ENCODE assay signal across 8 cellular contexts in the genomic region with DNA sequence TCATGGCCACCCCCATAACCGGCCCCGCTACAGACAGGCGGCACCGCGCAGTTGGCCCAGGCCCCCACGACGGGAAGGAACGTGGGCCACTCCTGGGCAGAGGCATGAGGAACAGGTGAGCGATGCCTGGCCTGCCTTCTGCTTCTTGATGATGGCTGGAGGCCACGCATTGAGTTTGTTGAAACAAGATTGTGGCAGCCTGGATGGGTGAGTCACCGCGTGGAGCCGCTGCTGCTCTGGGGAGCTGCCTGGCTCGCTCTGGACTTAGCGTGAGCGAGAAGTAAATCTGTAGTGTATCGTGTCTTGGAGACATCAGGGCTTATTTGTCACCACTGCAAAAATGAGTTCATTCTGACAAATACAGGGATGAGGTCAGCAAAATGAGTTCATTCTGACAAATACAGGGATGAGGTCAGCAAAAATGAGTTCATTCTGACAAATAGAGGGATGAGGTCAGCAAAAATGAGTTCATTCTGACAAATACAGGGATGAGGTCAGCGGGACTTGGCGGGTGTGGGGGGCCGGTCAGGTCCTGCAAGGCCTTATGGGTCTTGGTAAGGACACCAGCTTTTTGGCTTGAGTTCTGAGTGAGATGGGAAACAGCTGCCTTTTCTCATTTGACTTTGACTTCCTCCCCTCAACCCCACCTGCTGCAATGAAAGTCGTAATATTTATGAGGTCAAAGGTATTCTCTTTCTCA.
DNase-seq lines count a peak whose midpoint lies in the region; ATAC-seq and TF ChIP-seq lines count a peak whose summit lies in the region.

No MANE protein-coding gene starts in this region.

- H3K23ac ChIP-seq in IMR-90 (ENCODE audit: low read depth, low read length) = no peak overlapping the region

- no peak for TF ChIP-seq CTCF in GM12864 (IDR thresholded peaks at IDR 0.05; ENCODE audit: low read depth, low read length, missing control alignments)
- no peak for TF ChIP-seq CTCF in IMR-90 (conservative IDR thresholded peaks at IDR 0.05; ENCODE audit: low read depth, low read length)
- TF ChIP-seq CTCF in astrocyte of the spinal cord (IDR thresholded peaks at IDR 0.05; ENCODE audit: low read depth, low read length) = no peak
- no peak for TF ChIP-seq CTCF in tibial artery (IDR thresholded peaks at IDR 0.05)

- no peak for TF ChIP-seq POLR2A in IMR-90 (IDR thresholded peaks at IDR 0.05; ENCODE audit: low read depth, low read length)

- H2AK9ac ChIP-seq in IMR-90 (replicated peaks; ENCODE audit: low read depth, low read length, poor library complexity) = no peak overlapping the region

- no peak overlapping the region for H3K56ac ChIP-seq in IMR-90 (ENCODE audit: extremely low read depth, insufficient read depth, low read length)

- H2AK5ac ChIP-seq in IMR-90 (ENCODE audit: low read depth, low read length) = no peak overlapping the region; the same call in 1 of the 2 replicates

- H3K4me1 ChIP-seq in IMR-90 (ENCODE audit: control insufficient read depth, insufficient read depth, low read length) (peaks cover 9% of the 10 kb centered on the region), tibial artery (peaks cover 0 to 17% (median 7%) of the 10 kb centered on the region in 4 donors)

- ATAC-seq in IMR-90 (ENCODE audit: low read depth) = peak; percentile 61

- dilution Hi-C loops in IMR-90 (cut with HindIII; ENCODE audit: low sequenced_read_pairs, unreplicated experiment) = no loop called here

- H3K4ac ChIP-seq in IMR-90 (ENCODE audit: low read depth, low read length) = 0 out of 2 replicates have a peak overlapping the region, but pooled peaks have one; percentile 8

- H3K9ac ChIP-seq in IMR-90 (ENCODE audit: low read depth, low read length) = no peak overlapping the region

- no peak overlapping the region for H4K91ac ChIP-seq in IMR-90 (ENCODE audit: insufficient read depth, low read depth, low read length)

- H3K18ac ChIP-seq in IMR-90 (ENCODE audit: low read depth, low read length) = 0 out of 2 replicates have a peak overlapping the region, but pooled peaks have one; percentile 12

- no peak overlapping the region for H4K5ac ChIP-seq in IMR-90 (ENCODE audit: low read depth, low read length)

- CTCF ChIA-PET in IMR-90 (lab: Yijun Ruan, JAX) = interaction anchor here (0.6 kb wide), 1 partner anchor 42 kb away, joined by 4 read pairs; no protein-coding TSS in a partner anchor

- peak overlapping the region in 1 of 2 experiments; percentile 11; a peak in 1 of 4 replicates for H4K8ac ChIP-seq in IMR-90 (ENCODE audit: low read depth in 2 of 2, low read length in 2 of 2)

- DNase-seq in GM12864 (ENCODE audit: low read depth) = peak; percentile 81
- DNase-seq in IMR-90 = peak; percentile 89
- peak; percentile 71 for DNase-seq in astrocyte of the spinal cord (ENCODE audit: low read depth, low spot score)
- peak; percentile 44 for DNase-seq in non-pigmented ciliary epithelial cell (ENCODE audit: low read depth)
- DNase-seq in 8988T = no peak
- DNase-seq in NCI-H510A treated with DMSO at 0.1 percent for 48 hours (lab: John Stamatoyannopoulos, UW) = no peak
- no peak for DNase-seq in tibial artery
- DNase-seq in COR-L47 (lab: John Stamatoyannopoulos, UW) = no peak

- H2BK5ac ChIP-seq in IMR-90 (ENCODE audit: low read depth, low read length, poor library complexity, severe bottlenecking) = no peak overlapping the region

- H4K20me1 ChIP-seq in IMR-90 (ENCODE audit: insufficient read depth, low read length) = no peaks in the 10 kb centered on the region; the same call in 1 of the 2 replicates

- H3K27ac ChIP-seq in IMR-90 (ENCODE audit: insufficient read depth, low read length) (peak overlapping the region; percentile 17; the same call in 1 of the 2 replicates), tibial artery (no peak overlapping the region)

- H3K36me3 ChIP-seq in IMR-90 (ENCODE audit: control insufficient read depth, insufficient read depth, low read length) (no peaks in the 10 kb centered on the region), tibial artery (no peaks in the 10 kb centered on the region)

- no peak overlapping the region for H2BK120ac ChIP-seq in IMR-90 (ENCODE audit: low read depth, low read length)

- BruUV-seq in IMR-90 (replicated peaks; lab: Mats Ljungman, UMichigan) = no TSS peak

- no peaks in the 10 kb centered on the region for H3K79me1 ChIP-seq in IMR-90 (ENCODE audit: low read depth in 1 of 2, low read length in 2 of 2)

- TF ChIP-seq RAD21 in IMR-90 (IDR thresholded peaks at IDR 0.05; ENCODE audit: low read length) = no peak

- H3K4me3 ChIP-seq in GM12864 (ENCODE audit: low read depth, low read length) (no peak overlapping the region), IMR-90 (ENCODE audit: insufficient read depth, low read depth, low read length) (no peak overlapping the region), astrocyte of the spinal cord (ENCODE audit: low read depth, low read length) (no peak overlapping the region), tibial artery (no peak overlapping the region)

- no peaks in the 10 kb centered on the region for H3K27me3 ChIP-seq in IMR-90 (ENCODE audit: control insufficient read depth, insufficient read depth, low read length)
- H3K27me3 ChIP-seq in tibial artery = no peaks in the 10 kb centered on the region

- intact Hi-C loops in IMR-90 (cut with micrococcal nuclease) = no loop called here
- intact Hi-C loops in tibial artery (cut with DNase I; ENCODE audit: low total_unique reads) = no loop called here

- H3K9me1 ChIP-seq in IMR-90 (ENCODE audit: insufficient read depth, low read length) = no peaks in the 10 kb centered on the region; the same call in 1 of the 2 replicates

- POLR2A ChIA-PET in IMR-90 (lab: Charles Lee; ENCODE audit: unreplicated experiment) = interaction anchor here (0.5 kb wide), 1 partner anchor 108 kb away, joined by 8 read pairs; no protein-coding TSS in a partner anchor

- in situ Hi-C loops in IMR-90 (cut with MboI; ENCODE audit: low sequenced_read_pairs) (loop anchor here (25.0 kb wide), 1 partner anchor 371 kb away; a partner anchor contains a TSS), astrocyte of the spinal cord (cut with HindIII; ENCODE audit: low sequenced_read_pairs) (no loop called here)

- H3K9me3 ChIP-seq in IMR-90 (ENCODE audit: control insufficient read depth, insufficient read depth, low read length) (peaks cover 5% of the 10 kb centered on the region), tibial artery (no peaks in the 10 kb centered on the region)

- H2AFZ ChIP-seq in IMR-90 (replicated peaks; ENCODE audit: low read length, poor library complexity) = peak overlapping the region; percentile 47

- no peak overlapping the region for H2BK15ac ChIP-seq in IMR-90 (ENCODE audit: low read depth, low read length)

- H3K4me2 ChIP-seq in IMR-90 (ENCODE audit: low read depth, low read length) = no peak overlapping the region

- H3K14ac ChIP-seq in IMR-90 (replicated peaks; ENCODE audit: low read depth, low read length) = no peak overlapping the region

- 69% methylated on average over 14 of the region's 21 CpGs; no CpG with 5 or more reads in 1 of the 2 experiments for WGBS in IMR-90 (ENCODE audit: extremely low coverage in 2 of 2, insufficient read length in 1 of 2), 2 experiments

- no peak overlapping the region for H2BK20ac ChIP-seq in IMR-90 (ENCODE audit: low read depth, low read length)

TF ChIP-seq in IMR-90, 13 proteins besides CTCF, POLR2A, EP300 and RAD21:
- no peak for TF ChIP-seq SMC3 (IDR thresholded peaks at IDR 0.05; ENCODE audit: low read depth, low read length)
- no peak for TF ChIP-seq RFX5 (IDR thresholded peaks at IDR 0.05; ENCODE audit: low read depth, low read length)
- TF ChIP-seq BHLHE40 (IDR thresholded peaks at IDR 0.05; ENCODE audit: low read depth, low read length) = 0 out of 2 replicates have a peak, but pooled peaks have one; percentile 17
- TF ChIP-seq CHD1 (IDR thresholded peaks at IDR 0.05; ENCODE audit: low read depth, low read length) = no peak
- TF ChIP-seq FOS (IDR thresholded peaks at IDR 0.05; ENCODE audit: low read depth, low read length) = peak; percentile 87
- no peak for TF ChIP-seq MXI1 (IDR thresholded peaks at IDR 0.05; ENCODE audit: borderline replicate concordance, low read depth, low read length)
- TF ChIP-seq NFE2L2 (IDR thresholded peaks at IDR 0.05; ENCODE audit: low read depth, low read length) = peak; percentile 93
- TF ChIP-seq MAZ (IDR thresholded peaks at IDR 0.05; ENCODE audit: borderline replicate concordance, low read depth, low read length) = no peak
- TF ChIP-seq, protein P1, sequence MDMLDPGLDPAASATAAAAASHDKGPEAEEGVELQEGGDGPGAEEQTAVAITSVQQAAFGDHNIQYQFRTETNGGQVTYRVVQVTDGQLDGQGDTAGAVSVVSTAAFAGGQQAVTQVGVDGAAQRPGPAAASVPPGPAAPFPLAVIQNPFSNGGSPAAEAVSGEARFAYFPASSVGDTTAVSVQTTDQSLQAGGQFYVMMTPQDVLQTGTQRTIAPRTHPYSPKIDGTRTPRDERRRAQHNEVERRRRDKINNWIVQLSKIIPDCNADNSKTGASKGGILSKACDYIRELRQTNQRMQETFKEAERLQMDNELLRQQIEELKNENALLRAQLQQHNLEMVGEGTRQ (IDR thresholded peaks at IDR 0.05; ENCODE audit: low read depth, low read length) = no peak
- TF ChIP-seq, protein P2, sequence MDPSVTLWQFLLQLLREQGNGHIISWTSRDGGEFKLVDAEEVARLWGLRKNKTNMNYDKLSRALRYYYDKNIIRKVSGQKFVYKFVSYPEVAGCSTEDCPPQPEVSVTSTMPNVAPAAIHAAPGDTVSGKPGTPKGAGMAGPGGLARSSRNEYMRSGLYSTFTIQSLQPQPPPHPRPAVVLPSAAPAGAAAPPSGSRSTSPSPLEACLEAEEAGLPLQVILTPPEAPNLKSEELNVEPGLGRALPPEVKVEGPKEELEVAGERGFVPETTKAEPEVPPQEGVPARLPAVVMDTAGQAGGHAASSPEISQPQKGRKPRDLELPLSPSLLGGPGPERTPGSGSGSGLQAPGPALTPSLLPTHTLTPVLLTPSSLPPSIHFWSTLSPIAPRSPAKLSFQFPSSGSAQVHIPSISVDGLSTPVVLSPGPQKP (IDR thresholded peaks at IDR 0.05; ENCODE audit: borderline replicate concordance, low read depth, low read length) = no peak
- peak; percentile 37 for TF ChIP-seq RCOR1 (IDR thresholded peaks at IDR 0.05; ENCODE audit: insufficient replicate concordance, low read length)
- 0 out of 2 replicates have a peak, but pooled peaks have one; percentile 4 for TF ChIP-seq CEBPB (IDR thresholded peaks at IDR 0.05; ENCODE audit: low read depth, low read length)
- TF ChIP-seq MAFK (IDR thresholded peaks at IDR 0.05; ENCODE audit: low read depth, low read length) = peak; percentile 97

Comparison
In these comparisons a context has a peak if more than half of its experiments do, and no peak if none do; other contexts are left out.
1. DNase-seq: peak in GM12864 (single experiment), IMR-90 (single experiment), astrocyte of the spinal cord (single experiment) and non-pigmented ciliary epithelial cell (single experiment); none in 8988T (single experiment), NCI-H510A treated with DMSO at 0.1 percent for 48 hours (single experiment), tibial artery (0 of 2) and COR-L47 (single experiment).